ENCODE assay signal across 9 cellular contexts in the genomic region with DNA sequence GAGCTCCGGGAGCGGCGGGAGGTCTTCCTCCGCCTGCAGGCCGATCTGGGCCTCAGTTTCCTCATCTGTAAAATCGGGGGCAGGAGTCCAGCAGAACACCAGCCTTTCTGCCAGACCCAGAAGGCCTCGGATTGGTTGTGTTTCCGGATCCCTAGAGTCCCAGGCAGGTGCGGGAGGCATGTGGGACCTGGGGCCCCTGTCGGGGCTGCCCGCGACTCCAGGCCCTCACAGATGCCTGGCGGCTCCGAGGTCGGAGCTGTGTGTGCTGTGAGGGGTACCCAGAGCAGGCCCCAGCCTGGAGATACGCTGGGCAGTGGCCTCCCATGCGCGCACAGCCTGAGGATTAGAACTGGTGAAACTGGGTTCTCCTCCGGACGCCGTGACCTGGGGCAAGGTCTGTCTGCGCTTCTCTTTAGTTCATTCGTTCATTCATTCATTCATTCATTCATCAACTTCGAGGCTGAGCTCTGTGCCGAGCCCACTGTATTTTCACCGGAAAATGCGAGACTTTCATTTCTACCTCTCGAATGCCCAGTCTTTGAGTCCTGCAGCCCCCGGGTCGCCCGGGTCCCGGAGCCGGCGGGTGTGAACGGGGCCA. TPM values are rescaled to one million over a fixed set of nuclear protein-coding genes. Genes with fewer than 3 reads are reported as not detected.
DNase-seq lines count a peak whose midpoint lies in the region; ATAC-seq and TF ChIP-seq lines count a peak whose summit lies in the region.
"Had no signal": no experiment of that assay in that cellular context is flagged by ENCODE, and none has a peak within 500 bp of the region (broad histone marks: within the 10 kb centered on the region; RNA-seq: fewer than 3 reads in every experiment).

No MANE protein-coding gene starts in this region.

- peak overlapping the region in 9 of 10 donors; percentile 22 to 48 (median 44) for H3K4me3 ChIP-seq in heart right ventricle
- H3K4me3 ChIP-seq in cardiac fibroblast (replicated peaks in 1 of 2; ENCODE audit: low read depth in 2 of 2, low read length in 2 of 2): peak overlapping the region; percentile 30 to 34
- H3K4me3 ChIP-seq in mucosa of rectum (ENCODE audit: low read length in 2 of 2): peak overlapping the region; percentile 14 to 31
- H3K4me3 ChIP-seq in urinary bladder (ENCODE audit: low read depth, low read length): peak overlapping the region; percentile 21

- no peaks in the 10 kb centered on the region for H3K36me3 ChIP-seq in heart right ventricle
- H3K36me3 ChIP-seq in mucosa of rectum (ENCODE audit: control insufficient read depth in 2 of 2, insufficient read depth in 2 of 2, low read length in 2 of 2): no peaks in the 10 kb centered on the region
- no peaks in the 10 kb centered on the region for H3K36me3 ChIP-seq in urinary bladder (ENCODE audit: insufficient read depth)

- TF ChIP-seq CTCF in heart right ventricle (IDR thresholded peaks at IDR 0.05) (no peak), cardiac fibroblast (IDR thresholded peaks at IDR 0.05; ENCODE audit: low read depth, low read length) (no peak), GM20000 (IDR thresholded peaks at IDR 0.05; ENCODE audit: extremely low read depth, missing control alignments) (no peak)

- 31% methylated on average over 35 of the region's 35 CpGs for WGBS in heart right ventricle, 2 donors
- WGBS in urinary bladder: 36% methylated on average over 35 of the region's 35 CpGs

- no peak overlapping the region for H3K9ac ChIP-seq in mucosa of rectum (ENCODE audit: low read depth in 1 of 2, low read length in 2 of 2)

- no peaks in the 10 kb centered on the region for H3K9me3 ChIP-seq in heart right ventricle
- no peaks in the 10 kb centered on the region for H3K9me3 ChIP-seq in mucosa of rectum (ENCODE audit: control insufficient read depth in 2 of 2, low read length in 2 of 2)

- H3K27ac ChIP-seq in heart right ventricle (no peak overlapping the region), mucosa of rectum (ENCODE audit: low read depth in 2 of 2, low read length in 2 of 2) (no peak overlapping the region), urinary bladder (ENCODE audit: low read depth) (no peak overlapping the region)

- DNase-seq in heart right ventricle (no peak), Right ventricle myocardium superior (no peak), cardiac fibroblast (ENCODE audit: low read depth in 2 of 2) (no peak), HUDEP-2 (lab: John Stamatoyannopoulos, UW; ENCODE audit: unreplicated experiment in 76 of 76) (no peak), DMS79 treated with DMSO at 0.1 percent for 48 hours (lab: John Stamatoyannopoulos, UW) (no peak), GM20000 (ENCODE audit: low spot score) (no peak)
- DNase-seq: NCI-H510A had no signal

- H3K4me1 ChIP-seq in heart right ventricle: peaks cover 11 to 69% (median 35%) of the 10 kb centered on the region in 9 donors
- H3K4me1 ChIP-seq in mucosa of rectum (ENCODE audit: control insufficient read depth in 2 of 2, insufficient read depth in 2 of 2, low read length in 2 of 2): peaks cover 0 to 6% of the 10 kb centered on the region in 2 donors
- no peaks in the 10 kb centered on the region for H3K4me1 ChIP-seq in urinary bladder (ENCODE audit: insufficient read depth)

- H3K27me3 ChIP-seq in heart right ventricle (peaks cover 0 to 32% (median 6%) of the 10 kb centered on the region in 7 donors), mucosa of rectum (ENCODE audit: control insufficient read depth in 2 of 2, insufficient read depth in 2 of 2, low read length in 2 of 2) (peaks cover 2 to 9% of the 10 kb centered on the region in 2 donors)

- intact Hi-C loops in heart right ventricle (cut with DNase I): no loop called here
- intact Hi-C loops in Right ventricle myocardium superior (cut with DNase I): no loop called here

- ATAC-seq in heart right ventricle: no peak
- ATAC-seq in Right ventricle myocardium superior (ENCODE audit: poor library complexity): no peak

RNA-seq across cellular contexts. Expression of a gene that starts 24.6 kb away (rescaled TPM):
- total RNA-seq in heart right ventricle: under 1 TPM; 0.17 to 0.83 (median 0.39) TPM
- polyA plus RNA-seq in heart right ventricle: under 1 TPM; 0.22 to 0.44 TPM
- 0.35 TPM for total RNA-seq in Right ventricle myocardium superior
- total RNA-seq in urinary bladder: 1.7 TPM
- 0.66 TPM for polyA plus RNA-seq in urinary bladder
